Comparison of ENCODE assay signal across 8 cellular contexts in the genomic region with DNA sequence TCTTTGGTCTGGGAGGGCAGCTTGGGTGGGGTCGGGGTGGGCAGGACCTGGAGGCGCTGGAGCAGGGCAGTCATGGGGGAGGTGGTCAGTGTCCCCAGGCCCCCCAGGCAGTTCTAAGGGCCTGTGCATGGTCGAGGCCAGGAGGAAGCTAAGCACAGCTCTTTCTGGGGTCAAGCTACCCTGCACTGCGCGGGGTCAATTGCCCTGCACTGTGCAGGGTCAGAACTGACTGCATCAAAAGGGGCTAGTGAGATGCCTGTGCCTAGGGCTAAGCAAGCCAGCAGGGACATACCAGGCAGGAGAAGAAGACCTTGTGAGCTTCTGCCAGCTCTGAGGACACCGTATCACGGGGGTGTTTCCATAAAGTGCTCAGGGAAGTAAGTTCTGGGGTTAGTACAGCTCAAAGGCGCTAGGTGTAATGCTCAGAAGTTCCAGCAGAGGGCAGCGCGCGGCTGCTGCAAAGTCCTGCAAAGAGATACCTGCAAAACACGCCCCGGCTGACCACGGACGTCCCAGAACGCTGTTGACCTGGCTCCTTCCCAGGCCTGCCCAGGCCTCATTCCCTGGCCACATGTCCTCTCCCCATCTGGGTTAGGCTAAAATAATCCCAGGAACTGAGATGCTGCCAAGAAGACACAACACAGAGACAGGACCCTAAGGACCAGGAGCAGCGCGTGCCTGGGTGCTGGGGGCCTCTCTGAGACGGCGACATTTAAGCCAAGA. TPM values are rescaled to one million over a fixed set of nuclear protein-coding genes. Genes with fewer than 3 reads are reported as not detected.
DNase-seq lines count a peak whose midpoint lies in the region; ATAC-seq and TF ChIP-seq lines count a peak whose summit lies in the region.

No MANE protein-coding gene starts in this region.

- no peak overlapping the region for H2AFZ ChIP-seq in Karpas-422 (ENCODE audit: low read length)

- 0 out of 22 replicates have a peak, but pooled peaks cover 0 to 3% (median 0%) of the 10 kb centered on the region in 11 experiments for H3K27me3 ChIP-seq in BLaER1 treated with 17β-estradiol and CSF1 and Interleukin-3, amounts not matched to agents 10 nM and 100 nM
- H3K27me3 ChIP-seq in Karpas-422 (ENCODE audit: low read length) (no peaks in the 10 kb centered on the region), adrenal gland (no peaks in the 10 kb centered on the region), left ventricle myocardium inferior (ENCODE audit: low read depth) (no peaks in the 10 kb centered on the region)

- peak; percentile 90 for DNase-seq in Karpas-422
- peak; percentile 60 to 76 (median 66) for DNase-seq in T-helper 1 cell
- DNase-seq in adrenal gland = peak; percentile 87 to 96 (median 94)
- DNase-seq in left ventricle myocardium inferior = peak; percentile 88
- peak; percentile 90 for DNase-seq in retina

- no peak overlapping the region for H3K4me3 ChIP-seq in BLaER1 treated with 17β-estradiol and CSF1 and Interleukin-3, amounts not matched to agents 10 nM and 100 nM
- H3K4me3 ChIP-seq in Karpas-422 (ENCODE audit: low read length) = no peak overlapping the region
- no peak overlapping the region for H3K4me3 ChIP-seq in adrenal gland
- peak overlapping the region; percentile 49 for H3K4me3 ChIP-seq in left ventricle myocardium inferior

- WGBS in adrenal gland, 4 donors = 25 to 36% (median 34%) methylated on average over 8 to 20 of the region's 20 CpGs

- peak overlapping the region; percentile 36 to 84 (median 77); a peak in 20 of 22 replicates for H3K4me2 ChIP-seq in BLaER1 treated with 17β-estradiol and CSF1 and Interleukin-3, amounts not matched to agents 10 nM and 100 nM
- no peak overlapping the region for H3K4me2 ChIP-seq in Karpas-422 (ENCODE audit: low read depth, low read length, poor library complexity, severe bottlenecking)

- H3K4me1 ChIP-seq in BLaER1 treated with 17β-estradiol and CSF1 and Interleukin-3, amounts not matched to agents 10 nM and 100 nM = peaks cover 37 to 92% (median 83%) of the 10 kb centered on the region in 10 experiments
- H3K4me1 ChIP-seq in Karpas-422 (ENCODE audit: low read length) (peaks cover 13% of the 10 kb centered on the region), adrenal gland (replicated peaks in 1 of 2) (no peaks in the 10 kb centered on the region), left ventricle myocardium inferior (peaks cover 24% of the 10 kb centered on the region)

- peaks cover 0 to 3% (median 0%) of the 10 kb centered on the region in 11 experiments; a peak in 1 of 22 replicates for H4K20me1 ChIP-seq in BLaER1 treated with 17β-estradiol and CSF1 and Interleukin-3, amounts not matched to agents 10 nM and 100 nM
- H4K20me1 ChIP-seq in Karpas-422 (ENCODE audit: insufficient read depth, low read depth, low read length) = peaks cover 22% of the 10 kb centered on the region; the same call in 1 of the 2 replicates

- H3K27ac ChIP-seq in BLaER1 treated with 17β-estradiol and CSF1 and Interleukin-3, amounts not matched to agents 10 nM and 100 nM = 0 out of 22 replicates have a peak overlapping the region, but pooled peaks of 1 of the 11 experiments have one; percentile 25
- no peak overlapping the region for H3K27ac ChIP-seq in Karpas-422 (ENCODE audit: low read length)
- H3K27ac ChIP-seq in adrenal gland = peak overlapping the region in 1 of 5 donors; percentile 59
- peak overlapping the region; percentile 70 for H3K27ac ChIP-seq in left ventricle myocardium inferior (replicated peaks)

- intact Hi-C loops in adrenal gland (cut with DNase I) = loop anchor here (5.0 to 10.0 kb wide), 3 partner anchors 193 to 560 kb away; no protein-coding TSS in a partner anchor
- intact Hi-C loops in left ventricle myocardium inferior (cut with micrococcal nuclease) = loop anchor here (5.0 kb wide), 1 partner anchor 360 kb away; no protein-coding TSS in a partner anchor

- no peaks in the 10 kb centered on the region for H3K9me3 ChIP-seq in BLaER1 treated with 17β-estradiol and CSF1 and Interleukin-3, amounts not matched to agents 10 nM and 100 nM (replicated peaks in 1 of 11)
- no peaks in the 10 kb centered on the region for H3K9me3 ChIP-seq in Karpas-422 (ENCODE audit: low read length)
- no peaks in the 10 kb centered on the region for H3K9me3 ChIP-seq in adrenal gland (replicated peaks in 1 of 3)
- H3K9me3 ChIP-seq in left ventricle myocardium inferior (replicated peaks) = no peaks in the 10 kb centered on the region

- peak overlapping the region in 5 of 11 experiments; percentile 19 to 37 (median 31); a peak in 3 of 22 replicates for H3K9ac ChIP-seq in BLaER1 treated with 17β-estradiol and CSF1 and Interleukin-3, amounts not matched to agents 10 nM and 100 nM
- no peak overlapping the region for H3K9ac ChIP-seq in Karpas-422 (ENCODE audit: low read length)

- no peaks in the 10 kb centered on the region for H3K36me3 ChIP-seq in BLaER1 treated with 17β-estradiol and CSF1 and Interleukin-3, amounts not matched to agents 10 nM and 100 nM
- H3K36me3 ChIP-seq in Karpas-422 (ENCODE audit: insufficient read depth, low read length) (no peaks in the 10 kb centered on the region), adrenal gland (replicated peaks in 1 of 2) (no peaks in the 10 kb centered on the region), left ventricle myocardium inferior (no peaks in the 10 kb centered on the region)

- no peak for TF ChIP-seq POLR2A in adrenal gland (IDR thresholded peaks at IDR 0.05)

- peak; percentile 62 for ATAC-seq in GM19395 (IDR thresholded peaks at IDR 0.05; ENCODE audit: unreplicated experiment)
- no peak for ATAC-seq in GM18873 (IDR thresholded peaks at IDR 0.05; ENCODE audit: low FRiP score, unreplicated experiment)

- H3K9me2 ChIP-seq in Karpas-422 (replicated peaks; ENCODE audit: insufficient read depth, low read length) = no peaks in the 10 kb centered on the region

- no peaks in the 10 kb centered on the region for H3K79me2 ChIP-seq in Karpas-422 (ENCODE audit: low read length)

- TF ChIP-seq CTCF in adrenal gland (IDR thresholded peaks at IDR 0.05) (peak; percentile 94 to 96 (median 95)), left ventricle myocardium inferior (IDR thresholded peaks at IDR 0.05; ENCODE audit: borderline replicate concordance) (peak; percentile 98)

RNA-seq across cellular contexts. Expression of a gene that starts 18.8 kb away (rescaled TPM):
- total RNA-seq in Karpas-422 (2014; rRNA removed; shearing (Covaris generic); ENCODE audit: low replicate concordance) = 4.7 and 8.2 TPM in 2 replicates
- 100 to 1,000 TPM in 4 of 8 donors, 10 to 100 TPM in 4; 72.5 to 133 (median 107) TPM for total RNA-seq in adrenal gland
- polyA plus RNA-seq in adrenal gland = 10 to 100 TPM; 24.4 to 51.6 (median 35.4) TPM
- 78.6 TPM for total RNA-seq in left ventricle myocardium inferior
